In the genomic region with DNA sequence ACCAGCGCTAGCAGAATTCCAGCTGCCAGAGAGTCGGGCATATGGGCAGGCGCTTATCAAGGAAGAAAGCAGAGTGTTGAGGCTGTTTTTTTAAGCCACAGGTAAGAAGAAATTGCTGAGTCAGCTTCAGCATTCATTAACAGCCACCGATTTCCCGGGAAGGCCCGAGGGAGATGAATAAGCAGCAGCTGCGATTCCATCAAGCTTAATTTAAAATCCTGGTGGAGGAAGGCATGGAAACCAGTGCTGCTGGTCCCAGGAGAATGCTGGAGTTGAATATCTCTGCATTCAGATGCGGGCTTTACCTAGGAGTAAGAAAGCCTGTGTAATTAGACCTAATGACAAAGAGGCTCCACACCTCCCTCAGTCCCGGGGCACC, we compare ENCODE assay signal across 18 cellular contexts.
DNase-seq lines count a peak whose midpoint lies in the region; ATAC-seq and TF ChIP-seq lines count a peak whose summit lies in the region.
"Had no signal": no experiment of that assay in that cellular context is flagged by ENCODE, and none has a peak within 500 bp of the region (broad histone marks: within the 10 kb centered on the region; RNA-seq: fewer than 3 reads in every experiment).

No MANE protein-coding gene starts in this region.

- H3K27me3 ChIP-seq in trophoblast cell (ENCODE audit: insufficient read depth, low read length): no peaks in the 10 kb centered on the region
- peaks cover 6% of the 10 kb centered on the region for H3K27me3 ChIP-seq in adrenal gland
- H3K27me3 ChIP-seq: colonic mucosa had no signal

- no peak overlapping the region for H2BK12ac ChIP-seq in trophoblast cell (ENCODE audit: low read length)

- H3K4me3 ChIP-seq in trophoblast cell (ENCODE audit: low read depth, low read length) (no peak overlapping the region), adrenal gland (no peak overlapping the region)
- H3K4me3 ChIP-seq: colonic mucosa, esophagus squamous epithelium had no signal

- H3K4me3 Mint-ChIP-seq in activated B cell treated with CpG ODN at 0.5 μM for 24 hours: peak overlapping the region; percentile 38
- H3K4me3 Mint-ChIP-seq in activated T-helper 1 cell treated with anti-CD3 and anti-CD28 coated beads, Interleukin-12 subunit alpha, Interleukin-12 subunit beta, Interleukin-2, Interleukin-4 antibody, amounts not matched to agents 30 ng/mL and 10 ng/mL and 1 ng/mL, durations not matched to agents 14 hours and 24 hours and 36 hours: no peak overlapping the region
- H3K4me3 Mint-ChIP-seq: neural crest cell had no signal

- peaks cover 20% of the 10 kb centered on the region for H3K36me3 Mint-ChIP-seq in activated B cell treated with CpG ODN at 0.5 μM for 24 hours (ENCODE audit: low read depth)
- peaks cover 12% of the 10 kb centered on the region for H3K36me3 Mint-ChIP-seq in activated T-helper 1 cell treated with anti-CD3 and anti-CD28 coated beads, Interleukin-12 subunit alpha, Interleukin-12 subunit beta, Interleukin-2, Interleukin-4 antibody, amounts not matched to agents 30 ng/mL and 10 ng/mL and 1 ng/mL, durations not matched to agents 14 hours and 24 hours and 36 hours (ENCODE audit: low read depth)

- H3K4me2 ChIP-seq in trophoblast cell (ENCODE audit: low read length): no peak overlapping the region
- H3K4me2 ChIP-seq: SK-N-SH had no signal

- no peaks in the 10 kb centered on the region for H3K79me1 ChIP-seq in trophoblast cell (ENCODE audit: low read length)

- H3K27ac ChIP-seq in trophoblast cell (ENCODE audit: low read depth, low read length): no peak overlapping the region
- no peak overlapping the region for H3K27ac ChIP-seq in adrenal gland
- H3K27ac ChIP-seq: colonic mucosa had no signal

- H3K18ac ChIP-seq in trophoblast cell (ENCODE audit: low read length): no peak overlapping the region

- H4K8ac ChIP-seq in trophoblast cell (ENCODE audit: low read depth, low read length): no peak overlapping the region

- H3K23ac ChIP-seq in trophoblast cell (ENCODE audit: low read length): no peak overlapping the region

- intact Hi-C loops in activated B cell treated with CpG ODN at 0.5 μM for 24 hours (cut with micrococcal nuclease): loop anchor here (10.0 kb wide), 1 partner anchor 266 kb away; no protein-coding TSS in a partner anchor
- intact Hi-C loops in activated T-helper 1 cell treated with anti-CD3 and anti-CD28 coated beads, Interleukin-12 subunit alpha, Interleukin-12 subunit beta, Interleukin-2, Interleukin-4 antibody, amounts not matched to agents 30 ng/mL and 10 ng/mL and 1 ng/mL, durations not matched to agents 14 hours and 24 hours and 36 hours (cut with micrococcal nuclease): no loop called here
- intact Hi-C loops in adrenal gland (cut with DNase I): no loop called here

- H3K36me3 ChIP-seq in trophoblast cell (ENCODE audit: control insufficient read depth in 1 of 2, insufficient read depth in 2 of 2, low read length in 2 of 2) (no peaks in the 10 kb centered on the region), adrenal gland (replicated peaks in 1 of 2) (no peaks in the 10 kb centered on the region)
- H3K36me3 ChIP-seq: colonic mucosa, esophagus squamous epithelium had no signal

- no peaks in the 10 kb centered on the region for H3K79me2 ChIP-seq in trophoblast cell (ENCODE audit: control insufficient read depth, insufficient read depth, low read length, poor library complexity)

- no peak overlapping the region for H2AFZ ChIP-seq in trophoblast cell (ENCODE audit: insufficient read depth, low read length, poor library complexity)

- no peak overlapping the region for H2AK5ac ChIP-seq in trophoblast cell (ENCODE audit: low read length)

- no peak for ATAC-seq in activated B cell treated with CpG ODN at 0.5 μM for 24 hours (ENCODE audit: low read depth)
- ATAC-seq: HCT116; stimulated activated naive CD8-positive, alpha-beta T cell treated with anti-CD3 and anti-CD28 coated beads, Interleukin-15, amount 100 ng/mL, for 72 hours had no signal

- TF ChIP-seq POLR2A in adrenal gland (IDR thresholded peaks at IDR 0.05): no peak

- H3K4me1 ChIP-seq in trophoblast cell (ENCODE audit: control insufficient read depth in 1 of 2, insufficient read depth in 2 of 2, low read length in 2 of 2): no peaks in the 10 kb centered on the region
- H3K4me1 ChIP-seq in adrenal gland (replicated peaks in 1 of 2): no peaks in the 10 kb centered on the region
- H3K4me1 ChIP-seq: colonic mucosa had no signal

- no peak overlapping the region for H3K14ac ChIP-seq in trophoblast cell (ENCODE audit: low read length)

- H3K9me3 Mint-ChIP-seq in activated B cell treated with CpG ODN at 0.5 μM for 24 hours: no peaks in the 10 kb centered on the region
- H3K9me3 Mint-ChIP-seq in activated T-helper 1 cell treated with anti-CD3 and anti-CD28 coated beads, Interleukin-12 subunit alpha, Interleukin-12 subunit beta, Interleukin-2, Interleukin-4 antibody, amounts not matched to agents 30 ng/mL and 10 ng/mL and 1 ng/mL, durations not matched to agents 14 hours and 24 hours and 36 hours: no peaks in the 10 kb centered on the region
- H3K9me3 Mint-ChIP-seq: neural crest cell; stimulated activated naive CD8-positive, alpha-beta T cell treated with anti-CD3 and anti-CD28 coated beads, Interleukin-15, amount 100 ng/mL, for 72 hours had no signal

- peaks cover 47% of the 10 kb centered on the region for H3K4me1 Mint-ChIP-seq in activated B cell treated with CpG ODN at 0.5 μM for 24 hours
- H3K4me1 Mint-ChIP-seq in activated T-helper 1 cell treated with anti-CD3 and anti-CD28 coated beads, Interleukin-12 subunit alpha, Interleukin-12 subunit beta, Interleukin-2, Interleukin-4 antibody, amounts not matched to agents 30 ng/mL and 10 ng/mL and 1 ng/mL, durations not matched to agents 14 hours and 24 hours and 36 hours (ENCODE audit: low read depth): peaks cover 11% of the 10 kb centered on the region

- H3K27ac Mint-ChIP-seq in activated B cell treated with CpG ODN at 0.5 μM for 24 hours: no peak overlapping the region
- no peak overlapping the region for H3K27ac Mint-ChIP-seq in activated T-helper 1 cell treated with anti-CD3 and anti-CD28 coated beads, Interleukin-12 subunit alpha, Interleukin-12 subunit beta, Interleukin-2, Interleukin-4 antibody, amounts not matched to agents 30 ng/mL and 10 ng/mL and 1 ng/mL, durations not matched to agents 14 hours and 24 hours and 36 hours

- DNase-seq in NCI-H82 (lab: John Stamatoyannopoulos, UW): peak; percentile 48
- no peak for DNase-seq in NCI-H82 treated with DMSO at 0.1 percent for 48 hours (lab: John Stamatoyannopoulos, UW; ENCODE audit: unreplicated experiment)
- peak; percentile 10 for DNase-seq in Caki2 (ENCODE audit: low read depth)
- DNase-seq in activated B cell treated with CpG ODN at 0.5 μM for 24 hours: no peak
- peak; percentile 53 to 70 for DNase-seq in trophoblast cell
- no peak for DNase-seq in activated T-helper 1 cell treated with anti-CD3 and anti-CD28 coated beads, Interleukin-12 subunit alpha, Interleukin-12 subunit beta, Interleukin-2, Interleukin-4 antibody, amounts not matched to agents 30 ng/mL and 10 ng/mL and 1 ng/mL, durations not matched to agents 14 hours and 24 hours and 36 hours (ENCODE audit: low spot score)
- no peak for DNase-seq in adrenal gland
- no peak for DNase-seq in AG08396 (ENCODE audit: low spot score)
- DNase-seq: ACHN; activated CD8-positive, alpha-beta memory T cell treated with anti-CD3 and anti-CD28 coated beads, Interleukin-2, amount 50 U/mL, for 48 hours; anterior cingulate cortex; colonic mucosa; esophagus squamous epithelium; NCI-H774; SK-N-SH had no signal

- H4K12ac ChIP-seq in trophoblast cell (ENCODE audit: low read depth, low read length): no peak overlapping the region

- CTCF ChIA-PET in activated B cell treated with CpG ODN at 0.5 μM for 24 hours (lab: Charles Lee): no interaction called here

- H3K9me3 ChIP-seq in trophoblast cell (ENCODE audit: insufficient read depth, low read depth, low read length) (no peaks in the 10 kb centered on the region), adrenal gland (replicated peaks in 1 of 3) (no peaks in the 10 kb centered on the region)
- H3K9me3 ChIP-seq: colonic mucosa, esophagus squamous epithelium, SK-N-SH had no signal

- POLR2A ChIA-PET in activated B cell treated with CpG ODN at 0.5 μM for 24 hours (lab: Charles Lee): no interaction called here

- no peak overlapping the region for H4K91ac ChIP-seq in trophoblast cell (ENCODE audit: low read depth, low read length)

- no peak overlapping the region for H2BK5ac ChIP-seq in trophoblast cell (ENCODE audit: low read depth, low read length, poor library complexity)

- no peaks in the 10 kb centered on the region for H3K27me3 Mint-ChIP-seq in activated B cell treated with CpG ODN at 0.5 μM for 24 hours
- peaks cover 5% of the 10 kb centered on the region for H3K27me3 Mint-ChIP-seq in activated T-helper 1 cell treated with anti-CD3 and anti-CD28 coated beads, Interleukin-12 subunit alpha, Interleukin-12 subunit beta, Interleukin-2, Interleukin-4 antibody, amounts not matched to agents 30 ng/mL and 10 ng/mL and 1 ng/mL, durations not matched to agents 14 hours and 24 hours and 36 hours (ENCODE audit: insufficient read depth)
- H3K27me3 Mint-ChIP-seq: stimulated activated naive CD8-positive, alpha-beta T cell treated with anti-CD3 and anti-CD28 coated beads, Interleukin-15, amount 100 ng/mL, for 72 hours had no signal

- no peak overlapping the region for H3K9ac ChIP-seq in trophoblast cell (ENCODE audit: low read length)
- H3K9ac ChIP-seq: SK-N-SH had no signal

- H2BK120ac ChIP-seq in trophoblast cell (ENCODE audit: insufficient read depth, low read length, poor library complexity): no peak overlapping the region

- in situ Hi-C loops in Caki2 (cut with HindIII; ENCODE audit: low pct_unique_long_range_greater_than_20kb, low sequenced_read_pairs): no loop called here

- TF ChIP-seq CTCF in activated B cell treated with CpG ODN at 0.5 μM for 24 hours (IDR thresholded peaks at IDR 0.05) (no peak), adrenal gland (IDR thresholded peaks at IDR 0.05) (no peak)

- no peak overlapping the region for H3K4ac ChIP-seq in trophoblast cell (ENCODE audit: low read depth, low read length)

- WGBS in trophoblast cell (ENCODE audit: extremely low coverage, insufficient coverage, insufficient read length): no CpG with 5 or more reads among the region's 9 CpGs
- 55 to 71% (median 59%) methylated on average over 7 to 9 of the region's 9 CpGs for WGBS in adrenal gland, 4 donors

Comparison
In these comparisons a context has a peak if more than half of its experiments do, and no peak if none do; other contexts are left out.
1. DNase-seq: peak in NCI-H82 (single experiment), Caki2 (single experiment) and trophoblast cell (2 of 2); none in NCI-H82 treated with DMSO at 0.1 percent for 48 hours (single experiment), activated B cell treated with CpG ODN at 0.5 μM for 24 hours (single experiment), activated T-helper 1 cell treated with anti-CD3 and anti-CD28 coated beads, Interleukin-12 subunit alpha, Interleukin-12 subunit beta, Interleukin-2, Interleukin-4 antibody, amounts not matched to agents 30 ng/mL and 10 ng/mL and 1 ng/mL, durations not matched to agents 14 hours and 24 hours and 36 hours (single experiment), adrenal gland (0 of 7) and AG08396 (single experiment).